In the genomic region with DNA sequence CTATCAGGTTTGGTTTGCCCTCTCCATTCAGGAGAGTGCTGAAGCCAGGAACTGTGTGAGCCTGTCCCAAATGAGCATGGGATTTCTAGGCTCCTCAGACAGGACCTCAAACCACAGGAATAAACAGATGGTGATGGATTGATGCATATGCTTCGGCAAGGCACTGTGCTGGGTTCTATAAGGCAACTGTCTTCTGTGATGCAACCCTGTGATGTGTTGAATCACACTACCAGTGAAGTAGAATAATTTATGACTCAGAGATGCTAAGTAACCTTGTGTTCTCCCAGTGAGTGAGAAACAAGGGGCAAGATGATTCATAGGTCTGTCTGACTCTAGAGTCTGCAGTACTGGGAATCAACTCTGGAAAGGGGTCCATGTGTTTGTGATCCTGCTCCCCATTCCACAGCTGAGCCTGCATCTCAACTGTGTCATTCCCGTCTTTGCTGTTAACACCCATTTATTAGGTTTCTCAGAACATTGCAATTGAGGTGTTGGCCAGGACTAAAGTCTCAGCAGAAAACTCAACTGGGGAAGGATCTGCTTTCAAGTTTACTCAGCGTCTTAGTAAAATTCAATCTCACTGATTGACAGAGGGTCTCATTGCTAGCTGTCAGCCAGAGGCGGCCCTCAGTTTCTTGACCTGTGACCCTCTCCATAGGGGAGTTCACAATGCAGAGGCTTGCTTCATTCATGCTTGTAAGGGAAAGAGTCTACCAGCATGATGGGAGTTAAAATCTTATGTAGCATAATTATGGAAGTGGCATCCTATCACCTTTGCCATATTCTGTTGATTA, we compare ENCODE assay signal across 10 cellular contexts.
DNase-seq lines count a peak whose midpoint lies in the region; ATAC-seq, FAIRE-seq and TF ChIP-seq lines count a peak whose summit lies in the region.
"Had no signal": no experiment of that assay in that cellular context is flagged by ENCODE, and none has a peak within 500 bp of the region (broad histone marks: within the 10 kb centered on the region; RNA-seq: fewer than 3 reads in every experiment).

No MANE protein-coding gene starts in this region.

- no peaks in the 10 kb centered on the region for H3K79me1 ChIP-seq in H1 (ENCODE audit: low read depth, low read length)

- no peak overlapping the region for H3K14ac ChIP-seq in H1 (ENCODE audit: insufficient read length)

- DNase-seq in HCT116 (ENCODE audit: low read depth, low spot score) (peak; percentile 23), RKO (ENCODE audit: low spot score) (peak; percentile 90), H1 (ENCODE audit: low read depth in 1 of 2, low spot score in 2 of 2) (no peak), HUDEP-2 (lab: John Stamatoyannopoulos, UW; ENCODE audit: unreplicated experiment in 76 of 76) (no peak), aorta (no peak), NCI-H2196 treated with DMSO at 0.1 percent for 48 hours (lab: John Stamatoyannopoulos, UW; ENCODE audit: unreplicated experiment) (no peak)
- DNase-seq in stimulated activated CD4-positive, alpha-beta T cell treated with anti-CD3 and anti-CD28 coated beads, Interleukin-15, amount 100 ng/mL, for 24 hours: peak; percentile 52
- DNase-seq: esophagus squamous epithelium had no signal

- H3K9me2 ChIP-seq in HCT116 (ENCODE audit: insufficient read depth): no peaks in the 10 kb centered on the region

- H2AK5ac ChIP-seq in H1 (ENCODE audit: low read depth, low read length): no peak overlapping the region

- H3K27me3 ChIP-seq in HCT116 (ENCODE audit: insufficient read depth, low read length): peaks cover 3% of the 10 kb centered on the region; the same call in 1 of the 2 replicates
- H3K27me3 ChIP-seq in H1 (replicated peaks in 1 of 4; ENCODE audit: control insufficient read depth in 3 of 4, extremely low read depth in 1 of 4, insufficient read depth in 3 of 4, low read length in 3 of 4): no peaks in the 10 kb centered on the region
- H3K27me3 ChIP-seq in aorta (ENCODE audit: control insufficient read depth in 1 of 2, insufficient read depth in 2 of 2, low read length in 1 of 2): no peaks in the 10 kb centered on the region
- H3K27me3 ChIP-seq: esophagus squamous epithelium had no signal

- H3K9me3 ChIP-seq in HCT116 (ENCODE audit: control insufficient read depth in 1 of 2, insufficient read depth in 1 of 2, low read depth in 1 of 2, low read length in 2 of 2): no peaks in the 10 kb centered on the region
- no peaks in the 10 kb centered on the region for H3K9me3 ChIP-seq in H1 (ENCODE audit: insufficient read depth in 2 of 2, low read depth in 1 of 2, low read length in 1 of 2)
- peaks cover 2% of the 10 kb centered on the region for H3K9me3 ChIP-seq in aorta (ENCODE audit: control insufficient read depth, low read length)
- H3K9me3 ChIP-seq: esophagus squamous epithelium had no signal

- H2BK120ac ChIP-seq in H1 (replicated peaks; ENCODE audit: low read depth, low read length): no peak overlapping the region

- H3K36me3 ChIP-seq in HCT116 (ENCODE audit: control insufficient read depth in 1 of 2, insufficient read depth in 2 of 2, low read length in 2 of 2) (no peaks in the 10 kb centered on the region), H1 (ENCODE audit: control insufficient read depth in 2 of 4, insufficient read depth in 4 of 4, low read length in 3 of 4) (no peaks in the 10 kb centered on the region), aorta (ENCODE audit: control insufficient read depth in 1 of 2, insufficient read depth in 2 of 2, low read length in 1 of 2) (no peaks in the 10 kb centered on the region)
- H3K36me3 ChIP-seq: esophagus squamous epithelium had no signal

- H3K9ac ChIP-seq in HCT116 (ENCODE audit: low read length): no peak overlapping the region
- no peak overlapping the region for H3K9ac ChIP-seq in H1 (replicated peaks in 1 of 4; ENCODE audit: extremely low read depth in 1 of 4, low read depth in 3 of 4, low read length in 3 of 4)

- ATAC-seq in HCT116 (peak; percentile 60), HG03469 (IDR thresholded peaks at IDR 0.05; ENCODE audit: unreplicated experiment) (no peak), aorta (ENCODE audit: low FRiP score) (no peak)

- no peak overlapping the region for H4K5ac ChIP-seq in H1 (ENCODE audit: insufficient read length, low read depth, low read length)

- H3K23ac ChIP-seq in H1 (ENCODE audit: insufficient read length): no peak overlapping the region

- H3K4me2 ChIP-seq in HCT116 (ENCODE audit: low read length) (no peak overlapping the region), H1 (ENCODE audit: insufficient read depth in 1 of 2, low read depth in 2 of 2, low read length in 2 of 2) (no peak overlapping the region)

- H2BK15ac ChIP-seq in H1 (ENCODE audit: low read length): no peak overlapping the region

- no peaks in the 10 kb centered on the region for H4K20me1 ChIP-seq in HCT116 (ENCODE audit: insufficient read depth)
- no peaks in the 10 kb centered on the region for H4K20me1 ChIP-seq in H1 (replicated peaks in 1 of 2; ENCODE audit: control insufficient read depth in 1 of 2, insufficient read depth in 2 of 2, low read length in 2 of 2)

- no peak overlapping the region for H3K56ac ChIP-seq in H1 (replicated peaks; ENCODE audit: insufficient read length, low read depth, low read length)

- peaks cover 0 to 4% of the 10 kb centered on the region in 2 experiments; a peak in 1 of 4 replicates for H3K4me1 ChIP-seq in HCT116 (ENCODE audit: control insufficient read depth in 1 of 2, insufficient read depth in 2 of 2, low read length in 2 of 2)
- H3K4me1 ChIP-seq in H1 (replicated peaks in 1 of 4; ENCODE audit: control insufficient read depth in 3 of 4, insufficient read depth in 4 of 4, low read length in 3 of 4): no peaks in the 10 kb centered on the region
- H3K4me1 ChIP-seq in aorta (ENCODE audit: control insufficient read depth in 1 of 2, insufficient read depth in 2 of 2, low read length in 2 of 2): no peaks in the 10 kb centered on the region
- H3K4me1 ChIP-seq: esophagus squamous epithelium had no signal

- H3K27ac ChIP-seq in HCT116 (ENCODE audit: low read depth, low read length): no peak overlapping the region
- no peak overlapping the region for H3K27ac ChIP-seq in H1 (ENCODE audit: low read depth, low read length)
- H3K27ac ChIP-seq in aorta (ENCODE audit: low read depth in 1 of 2, low read length in 2 of 2): no peak overlapping the region
- H3K27ac ChIP-seq: esophagus squamous epithelium had no signal

- intact Hi-C loops in HCT116 (cut with micrococcal nuclease) (loop anchor here (10.0 kb wide), 1 partner anchor 565 kb away; no protein-coding TSS in a partner anchor), aorta (cut with DNase I) (no loop called here)

- WGBS in H1 (ENCODE audit: extremely low coverage in 1 of 2, insufficient coverage in 1 of 2, insufficient read length in 1 of 2, insufficient replicate concordance in 2 of 2, low coverage in 1 of 2, low lambda C conversion rate in 2 of 2, missing lambda C conversion rate in 1 of 2), 2 experiments: 96% methylated on average over 4 of the region's 4 CpGs; no CpG with 5 or more reads in 1 of the 2 experiments
- WGBS in aorta, 2 donors: 78 to 86% methylated on average over 4 of the region's 4 CpGs

- no peak for TF ChIP-seq RAD21 in HCT116 (IDR thresholded peaks at IDR 0.05; ENCODE audit: low read depth)
- no peak for TF ChIP-seq RAD21 in H1 (IDR thresholded peaks at IDR 0.05 in 1 of 2, conservative IDR thresholded peaks at IDR 0.05 in 1 of 2; ENCODE audit: low read depth in 2 of 2, low read length in 2 of 2)

- H2BK12ac ChIP-seq in H1 (ENCODE audit: low read depth, low read length): no peak overlapping the region

- TF ChIP-seq EP300 in H1 (IDR thresholded peaks at IDR 0.05; ENCODE audit: borderline replicate concordance in 1 of 2, low read depth in 2 of 2, low read length in 2 of 2): no peak

- no peak overlapping the region for H2BK5ac ChIP-seq in H1 (ENCODE audit: low read depth, low read length)

- CTCF ChIA-PET in HCT116 (lab: Charles Lee): no interaction called here
- CTCF ChIA-PET in H1 (lab: Charles Lee; ENCODE audit: partially characterized antibody): interaction anchor here (0.6 kb wide), 1 partner anchor 298 kb away, joined by 4 read pairs; no protein-coding TSS in a partner anchor

- no peaks in the 10 kb centered on the region for H3K23me2 ChIP-seq in H1 (ENCODE audit: low read depth, low read length)

- no TSS peak for BruUV-seq in HCT116 (replicated peaks; lab: Mats Ljungman, UMichigan)

- no peak for TF ChIP-seq CTCF in HCT116 (IDR thresholded peaks at IDR 0.05 in 2 of 3, conservative IDR thresholded peaks at IDR 0.05 in 1 of 3; ENCODE audit: borderline replicate concordance in 1 of 3, insufficient read depth in 1 of 3, low read depth in 2 of 3, low read length in 2 of 3)
- TF ChIP-seq CTCF in H1 (IDR thresholded peaks at IDR 0.05; ENCODE audit: control extremely low read depth in 1 of 3, insufficient read depth in 1 of 3, low read depth in 1 of 3, low read length in 3 of 3): no peak

- H2AFZ ChIP-seq in HCT116 (ENCODE audit: low read depth, low read length, poor library complexity, severe bottlenecking) (no peak overlapping the region), H1 (ENCODE audit: low read length) (peak overlapping the region; percentile 40; the same call in 1 of the 2 replicates)

- no peaks in the 10 kb centered on the region for H3K79me2 ChIP-seq in HCT116 (ENCODE audit: insufficient read depth, low read length)
- no peaks in the 10 kb centered on the region for H3K79me2 ChIP-seq in H1 (ENCODE audit: control insufficient read depth in 1 of 2, insufficient read depth in 2 of 2, low read length in 2 of 2)

- FAIRE-seq in H1 (lab: Jason Lieb, UNC): no peak

- no peak overlapping the region for H4K8ac ChIP-seq in H1 (ENCODE audit: extremely low read depth, insufficient read depth, low read length)

- H3K4ac ChIP-seq in H1 (replicated peaks; ENCODE audit: insufficient read length, low read depth, low read length): no peak overlapping the region

- RAD21 ChIA-PET in HCT116 (lab: Charles Lee; ENCODE audit: low non-redundant PET in 1 of 2, low total read pairs in 2 of 2, uncharacterized antibody in 2 of 2, unreplicated experiment in 2 of 2): no interaction called here

- TF ChIP-seq POLR2A in HCT116 (IDR thresholded peaks at IDR 0.05; ENCODE audit: borderline replicate concordance, extremely low read depth, insufficient read depth, insufficient read length) (no peak), H1 (IDR thresholded peaks at IDR 0.05; ENCODE audit: control extremely low read depth in 1 of 2, low read depth in 2 of 2, low read length in 2 of 2) (no peak)

- H4K91ac ChIP-seq in H1 (replicated peaks; ENCODE audit: insufficient read length, low read length): no peak overlapping the region

- no peak overlapping the region for H2BK20ac ChIP-seq in H1 (ENCODE audit: low read length)

- no peak overlapping the region for H3K18ac ChIP-seq in H1 (ENCODE audit: extremely low read depth, low read length)

- POLR2A ChIA-PET in HCT116 (lab: Charles Lee) (no interaction called here), H1 (lab: Charles Lee; ENCODE audit: partially characterized antibody) (no interaction called here)

- H3K4me3 ChIP-seq in HCT116 (replicated peaks in 1 of 2; ENCODE audit: low read depth in 1 of 2, low read length in 2 of 2) (no peak overlapping the region), H1 (ENCODE audit: extremely low read depth in 1 of 4, insufficient read depth in 2 of 4, low read depth in 3 of 4, low read length in 4 of 4) (no peak overlapping the region), aorta (ENCODE audit: low read length in 2 of 2) (no peak overlapping the region)
- H3K4me3 ChIP-seq: esophagus squamous epithelium, skin epidermis had no signal

TF ChIP-seq in H1, 55 proteins besides CTCF, POLR2A, EP300 and RAD21 (continues in another document):
- no peak for TF ChIP-seq SIRT6 (IDR thresholded peaks at IDR 0.05; ENCODE audit: low read length)

Comparison
In these comparisons a context has a peak if more than half of its experiments do, and no peak if none do; other contexts are left out.
1. DNase-seq: peak in HCT116 (single experiment), RKO (single experiment) and stimulated activated CD4-positive, alpha-beta T cell treated with anti-CD3 and anti-CD28 coated beads, Interleukin-15, amount 100 ng/mL, for 24 hours (single experiment); none in H1 (0 of 2), HUDEP-2 (0 of 76), aorta (0 of 2) and NCI-H2196 treated with DMSO at 0.1 percent for 48 hours (single experiment).